8 cellular contexts compared by ENCODE assay signal in genomic region chr22:50583294-50583865, GRCh38. TPM values are rescaled to one million over a fixed set of nuclear protein-coding genes. Genes with fewer than 3 reads are reported as not detected.
DNase-seq lines count a peak whose midpoint lies in the region; ATAC-seq, FAIRE-seq and TF ChIP-seq lines count a peak whose summit lies in the region.

No MANE protein-coding gene starts in this region.

- H3K79me1 ChIP-seq in trophoblast cell (ENCODE audit: low read length): peaks cover 8% of the 10 kb centered on the region

- H3K9me3 Mint-ChIP-seq in HFFc6: no peaks in the 10 kb centered on the region

- H2BK5ac ChIP-seq in trophoblast cell (ENCODE audit: low read depth, low read length, poor library complexity): peak overlapping the region; percentile 24

- H3K4ac ChIP-seq in trophoblast cell (ENCODE audit: low read depth, low read length): peak overlapping the region; percentile 72

- peak overlapping the region; percentile 56 for H2AK5ac ChIP-seq in trophoblast cell (ENCODE audit: low read length)

- peak overlapping the region; percentile 58 for H4K91ac ChIP-seq in trophoblast cell (ENCODE audit: low read depth, low read length)

- H3K4me3 Mint-ChIP-seq in HFFc6: peak overlapping the region; percentile 92

- ATAC-seq in GM18517 (IDR thresholded peaks at IDR 0.05; ENCODE audit: unreplicated experiment): peak; percentile 33

- H3K27ac ChIP-seq in SK-N-MC: no peak overlapping the region
- H3K27ac ChIP-seq in trophoblast cell (ENCODE audit: low read depth, low read length): peak overlapping the region; percentile 66

- no CpG with 5 or more reads among the region's 37 CpGs for WGBS in trophoblast cell (ENCODE audit: extremely low coverage, insufficient coverage, insufficient read length)

- H3K14ac ChIP-seq in trophoblast cell (ENCODE audit: low read length): peak overlapping the region; percentile 84

- H3K9ac ChIP-seq in SK-N-MC (ENCODE audit: insufficient read length) (peak overlapping the region; percentile 85), trophoblast cell (ENCODE audit: low read length) (peak overlapping the region; percentile 90)

- peaks cover 8% of the 10 kb centered on the region for H3K79me2 ChIP-seq in trophoblast cell (ENCODE audit: control insufficient read depth, insufficient read depth, low read length, poor library complexity)

- H2AFZ ChIP-seq in trophoblast cell (ENCODE audit: insufficient read depth, low read length, poor library complexity): peak overlapping the region; percentile 64

- H2BK120ac ChIP-seq in trophoblast cell (ENCODE audit: insufficient read depth, low read length, poor library complexity): peak overlapping the region; percentile 56

- H3K23ac ChIP-seq in trophoblast cell (ENCODE audit: low read length): no peak overlapping the region

- H3K36me3 ChIP-seq in SK-N-MC (ENCODE audit: insufficient read depth, low read length) (no peaks in the 10 kb centered on the region), trophoblast cell (ENCODE audit: control insufficient read depth in 1 of 2, insufficient read depth in 2 of 2, low read length in 2 of 2) (peaks cover 22 to 25% of the 10 kb centered on the region in 2 experiments)

- H3K4me1 Mint-ChIP-seq in HFFc6 (ENCODE audit: low read depth): peaks cover 13% of the 10 kb centered on the region

- peak overlapping the region; percentile 84 for H3K18ac ChIP-seq in trophoblast cell (ENCODE audit: low read length)

- TF ChIP-seq CTCF in HFFc6 (IDR thresholded peaks at IDR 0.05) (no peak), fibroblast of villous mesenchyme (IDR thresholded peaks at IDR 0.05; ENCODE audit: insufficient read depth, low read depth, low read length) (no peak), D721Med (IDR thresholded peaks at IDR 0.05; ENCODE audit: insufficient read depth, missing control alignments) (no peak)

- DNase-seq in HFFc6: no peak
- DNase-seq in SK-N-MC (ENCODE audit: low read depth, low spot score): no peak
- DNase-seq in fibroblast of villous mesenchyme (ENCODE audit: low read depth): no peak
- DNase-seq in trophoblast cell: peak; percentile 96 to 98
- no peak for DNase-seq in D721Med (ENCODE audit: insufficient read length, low spot score)
- DNase-seq in RKO (ENCODE audit: low spot score): no peak
- DNase-seq in COLO668 (lab: John Stamatoyannopoulos, UW; ENCODE audit: unreplicated experiment): no peak

- peaks cover 9% of the 10 kb centered on the region; the same call in 1 of the 2 replicates for H3K27me3 Mint-ChIP-seq in HFFc6 (ENCODE audit: insufficient read depth)

- H4K12ac ChIP-seq in trophoblast cell (ENCODE audit: low read depth, low read length): peak overlapping the region; percentile 83

- no peak for FAIRE-seq in D721Med (lab: Jason Lieb, UNC)

- H4K8ac ChIP-seq in trophoblast cell (ENCODE audit: low read depth, low read length): peak overlapping the region; percentile 84

- H3K9me3 ChIP-seq in SK-N-MC (ENCODE audit: low read depth, low read length) (no peaks in the 10 kb centered on the region), trophoblast cell (ENCODE audit: insufficient read depth, low read depth, low read length) (no peaks in the 10 kb centered on the region)

- no peaks in the 10 kb centered on the region for H3K36me3 Mint-ChIP-seq in HFFc6 (ENCODE audit: low read depth)

- no peaks in the 10 kb centered on the region for H3K27me3 ChIP-seq in trophoblast cell (ENCODE audit: insufficient read depth, low read length)

- peak overlapping the region; percentile 37 for H3K27ac Mint-ChIP-seq in HFFc6

- peaks cover 21 to 26% of the 10 kb centered on the region in 2 experiments for H3K4me1 ChIP-seq in trophoblast cell (ENCODE audit: control insufficient read depth in 1 of 2, insufficient read depth in 2 of 2, low read length in 2 of 2)

- H2BK12ac ChIP-seq in trophoblast cell (ENCODE audit: low read length): no peak overlapping the region

- H3K4me2 ChIP-seq in trophoblast cell (ENCODE audit: low read length): peak overlapping the region; percentile 95

- H3K4me3 ChIP-seq in SK-N-MC: peak overlapping the region; percentile 99
- peak overlapping the region; percentile 70 for H3K4me3 ChIP-seq in fibroblast of villous mesenchyme (ENCODE audit: low read depth, low read length)
- H3K4me3 ChIP-seq in trophoblast cell (ENCODE audit: low read depth, low read length): peak overlapping the region; percentile 83

RNA-seq across cellular contexts. Expression of gene CHKB, which starts 0.7 kb away (rescaled TPM):
- total RNA-seq in HFFc6 (2021; fragmentation: NEBNext Ultra II Directional; extraction: Animal tissue kit (Norgen Biotek cat#: 25700)): 10 to 100 TPM; 21.1 to 26.2 (median 25.2) TPM
- total RNA-seq in fibroblast of villous mesenchyme: 18.1 and 24.5 TPM in 2 replicates
- polyA plus RNA-seq in trophoblast cell (2013): 40.3 and 43.1 TPM in 2 replicates

RNA-seq across cellular contexts. Expression of gene CPT1B, which starts 5.2 kb away (rescaled TPM):
- 1 to 10 TPM in 5 of 6 experiments, under 1 TPM in 1; 0.82 to 3.0 (median 1.5) TPM for total RNA-seq in HFFc6 (2021; fragmentation: NEBNext Ultra II Directional; extraction: Animal tissue kit (Norgen Biotek cat#: 25700))
- 3.2 and 3.9 TPM in 2 replicates for total RNA-seq in fibroblast of villous mesenchyme
- polyA plus RNA-seq in trophoblast cell (2013): 18.3 and 19.4 TPM in 2 replicates

RNA-seq across cellular contexts. Expression of gene MAPK8IP2, which starts 17.2 kb away (rescaled TPM):
- under 1 TPM; 0.14 to 0.25 (median 0.15) TPM for total RNA-seq in HFFc6 (2021; fragmentation: NEBNext Ultra II Directional; extraction: Animal tissue kit (Norgen Biotek cat#: 25700))
- 0.32 and 0.43 TPM in 2 replicates for total RNA-seq in fibroblast of villous mesenchyme
- polyA plus RNA-seq in trophoblast cell (2013): 0.58 and 0.66 TPM in 2 replicates

RNA-seq across cellular contexts. Expression of gene SYCE3, which starts 20.7 kb away (rescaled TPM):
- not detected for total RNA-seq in HFFc6 (2021; fragmentation: NEBNext Ultra II Directional; extraction: Animal tissue kit (Norgen Biotek cat#: 25700))
- total RNA-seq in fibroblast of villous mesenchyme: not detected in 2 replicates
- 0.53 and 0.62 TPM in 2 replicates for polyA plus RNA-seq in trophoblast cell (2013)

RNA-seq across cellular contexts. Expression of gene KLHDC7B, which starts 37.7 kb away (rescaled TPM):
- total RNA-seq in HFFc6 (2021; fragmentation: NEBNext Ultra II Directional; extraction: Animal tissue kit (Norgen Biotek cat#: 25700)): under 1 TPM in 1 of 6 experiments, not detected in 5; 0.05 TPM
- 0.32 TPM in 1 of 2 replicates, not detected in the other for total RNA-seq in fibroblast of villous mesenchyme
- 0.08 and 0.10 TPM in 2 replicates for polyA plus RNA-seq in trophoblast cell (2013)

Comparison
In these comparisons a context has a peak if more than half of its experiments do, and no peak if none do; other contexts are left out.
1. DNase-seq: peak in trophoblast cell (2 of 2); none in HFFc6 (single experiment), SK-N-MC (single experiment), fibroblast of villous mesenchyme (single experiment), D721Med (single experiment), RKO (single experiment) and COLO668 (single experiment).
2. Peak in every context shown above with its lines, with median percentiles within 50 percentile points of each other: H3K4me3 ChIP-seq.